20 cellular contexts compared by ENCODE assay signal in the genomic region with DNA sequence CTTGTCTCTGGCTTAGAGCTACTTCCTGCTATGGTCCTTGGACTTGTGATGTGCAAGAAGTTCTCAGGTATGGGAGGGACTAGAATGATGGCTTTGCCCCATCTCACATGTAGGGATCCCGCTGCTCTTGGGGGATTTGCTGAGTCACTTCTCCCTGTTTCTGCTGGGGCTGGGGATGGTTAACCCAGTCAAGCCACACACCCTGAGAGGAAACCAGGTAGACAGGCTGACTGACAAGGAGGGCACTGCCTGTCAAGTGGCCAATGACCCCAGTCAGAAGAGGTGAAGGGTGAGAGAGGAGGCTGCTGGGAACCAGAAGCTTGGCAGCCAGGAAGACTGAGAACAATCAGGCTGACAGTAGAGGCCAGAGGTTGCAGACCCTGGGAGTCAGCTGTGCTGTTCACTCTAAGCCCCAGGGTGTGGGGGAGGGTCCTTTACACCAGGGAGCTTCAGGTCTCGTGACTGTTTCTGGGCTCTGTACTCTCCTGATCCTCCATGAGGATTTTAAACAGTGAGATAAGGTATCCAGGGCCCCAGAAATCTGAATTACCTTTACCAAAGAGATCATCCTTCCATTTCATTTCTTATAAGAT.
"Had no signal": no experiment of that assay in that cellular context is flagged by ENCODE, and none has a peak within 500 bp of the region (broad histone marks: within the 10 kb centered on the region; RNA-seq: fewer than 3 reads in every experiment).

No MANE protein-coding gene starts in this region.

- H3K9me3 Mint-ChIP-seq: activated naive CD4-positive, alpha-beta T cell treated with anti-CD3 and anti-CD28 coated beads, Interleukin-2, amount 50 U/mL, for 24 hours; dendritic cell treated with granulocyte-macrophage colony-stimulating factor and Interleukin-4, amounts not matched to agents 40 ng/mL and 50 ng/mL, for 4 days; naive thymus-derived CD8-positive, alpha-beta T cell; stimulated activated memory B cell treated with anti-CD40 and anti-IgM and Interleukin-4, amounts not matched to agents 10 μg/mL and 1 μg/mL and 100 μg/mL, for 72 hours had no signal

- H3K27ac Mint-ChIP-seq: activated naive CD4-positive, alpha-beta T cell treated with anti-CD3 and anti-CD28 coated beads, Interleukin-2, amount 50 U/mL, for 24 hours; dendritic cell treated with granulocyte-macrophage colony-stimulating factor and Interleukin-4, amounts not matched to agents 40 ng/mL and 50 ng/mL, for 4 days; stimulated activated memory B cell treated with anti-CD40 and anti-IgM and Interleukin-4, amounts not matched to agents 10 μg/mL and 1 μg/mL and 100 μg/mL, for 72 hours had no signal

- H3K4me3 Mint-ChIP-seq: activated naive CD4-positive, alpha-beta T cell treated with anti-CD3 and anti-CD28 coated beads, Interleukin-2, amount 50 U/mL, for 24 hours; dendritic cell treated with granulocyte-macrophage colony-stimulating factor and Interleukin-4, amounts not matched to agents 40 ng/mL and 50 ng/mL, for 4 days; naive thymus-derived CD8-positive, alpha-beta T cell; stimulated activated memory B cell treated with anti-CD40 and anti-IgM and Interleukin-4, amounts not matched to agents 10 μg/mL and 1 μg/mL and 100 μg/mL, for 72 hours had no signal

- H3K36me3 Mint-ChIP-seq: naive thymus-derived CD8-positive, alpha-beta T cell; stimulated activated memory B cell treated with anti-CD40 and anti-IgM and Interleukin-4, amounts not matched to agents 10 μg/mL and 1 μg/mL and 100 μg/mL, for 72 hours had no signal

- H3K4me1 ChIP-seq: body of pancreas, prostate gland, right lobe of liver, vagina had no signal

- ATAC-seq: body of pancreas; esophagus mucosa; left colon; mucosa of descending colon; naive thymus-derived CD8-positive, alpha-beta T cell; right lobe of liver; stimulated activated memory B cell treated with anti-CD40 and anti-IgM and Interleukin-4, amounts not matched to agents 10 μg/mL and 1 μg/mL and 100 μg/mL, for 72 hours had no signal

- H3K36me3 ChIP-seq: prostate gland, right lobe of liver, tibial artery, vagina had no signal

- H3K9me3 ChIP-seq: body of pancreas, mucosa of descending colon, prostate gland, right lobe of liver, tibial artery, vagina had no signal

- DNase-seq: activated CD4-positive, alpha-beta T cell treated with anti-CD3 and anti-CD28 coated beads for 4 hours; activated T-cell treated with anti-CD3 and anti-CD28 coated beads, Interleukin-2, amount 50 U/mL, for 1 hour; amniotic stem cell; body of pancreas; central memory CD4-positive, alpha-beta T cell; hippocampal formation; left colon; mammary epithelial cell; mucosa of descending colon; naive thymus-derived CD8-positive, alpha-beta T cell; occipital lobe; T1000; tibial artery had no signal

- H3K4me3 ChIP-seq: body of pancreas, mucosa of descending colon, prostate gland, right lobe of liver, tibial artery, vagina had no signal

- H3K27me3 Mint-ChIP-seq: activated naive CD4-positive, alpha-beta T cell treated with anti-CD3 and anti-CD28 coated beads, Interleukin-2, amount 50 U/mL, for 24 hours; dendritic cell treated with granulocyte-macrophage colony-stimulating factor and Interleukin-4, amounts not matched to agents 40 ng/mL and 50 ng/mL, for 4 days had no signal

- H3K27me3 ChIP-seq: body of pancreas, right lobe of liver, vagina had no signal

- H3K27ac ChIP-seq: body of pancreas, prostate gland, right lobe of liver, tibial artery, vagina had no signal
